Comparison of ENCODE assay signal across 1 cellular context in genomic region chr17:68229619-68230018, GRCh38.
TF ChIP-seq lines count a peak whose summit lies in the region.

No MANE protein-coding gene starts in this region.

TF ChIP-seq in GM23338, 12 proteins besides CTCF, POLR2A, EP300 and RAD21:
- TF ChIP-seq ZNF331 (CRISPR knock-in tag; IDR thresholded peaks at IDR 0.05; ENCODE audit: low read depth) = no peak
- no peak for TF ChIP-seq CREB1 (CRISPR knock-in tag; IDR thresholded peaks at IDR 0.05; ENCODE audit: low read depth)
- TF ChIP-seq ZNF114 (CRISPR knock-in tag; IDR thresholded peaks at IDR 0.05) = no peak
- TF ChIP-seq STAT1 (IDR thresholded peaks at IDR 0.05; ENCODE audit: unreplicated experiment) = no peak
- TF ChIP-seq POLR2AphosphoS5 (IDR thresholded peaks at IDR 0.05; ENCODE audit: low read depth) = no peak
- TF ChIP-seq EZH2phosphoT487 (IDR thresholded peaks at IDR 0.05; ENCODE audit: unreplicated experiment) = no peak
- TF ChIP-seq JUNB (IDR thresholded peaks at IDR 0.05; ENCODE audit: unreplicated experiment) = no peak
- TF ChIP-seq NANOG (IDR thresholded peaks at IDR 0.05; ENCODE audit: borderline replicate concordance) = no peak
- no peak for TF ChIP-seq REST (IDR thresholded peaks at IDR 0.05; ENCODE audit: unreplicated experiment)
- TF ChIP-seq EZH2 (IDR thresholded peaks at IDR 0.05; ENCODE audit: low read depth, unreplicated experiment) = no peak
- no peak for TF ChIP-seq ZNF462 (CRISPR knock-in tag; IDR thresholded peaks at IDR 0.05)
- no peak for TF ChIP-seq ETS1 (IDR thresholded peaks at IDR 0.05)
TF ChIP-seq in GM23338: peak in this region for 0.
